Comparison of ENCODE assay signal across 8 cellular contexts in the genomic region with DNA sequence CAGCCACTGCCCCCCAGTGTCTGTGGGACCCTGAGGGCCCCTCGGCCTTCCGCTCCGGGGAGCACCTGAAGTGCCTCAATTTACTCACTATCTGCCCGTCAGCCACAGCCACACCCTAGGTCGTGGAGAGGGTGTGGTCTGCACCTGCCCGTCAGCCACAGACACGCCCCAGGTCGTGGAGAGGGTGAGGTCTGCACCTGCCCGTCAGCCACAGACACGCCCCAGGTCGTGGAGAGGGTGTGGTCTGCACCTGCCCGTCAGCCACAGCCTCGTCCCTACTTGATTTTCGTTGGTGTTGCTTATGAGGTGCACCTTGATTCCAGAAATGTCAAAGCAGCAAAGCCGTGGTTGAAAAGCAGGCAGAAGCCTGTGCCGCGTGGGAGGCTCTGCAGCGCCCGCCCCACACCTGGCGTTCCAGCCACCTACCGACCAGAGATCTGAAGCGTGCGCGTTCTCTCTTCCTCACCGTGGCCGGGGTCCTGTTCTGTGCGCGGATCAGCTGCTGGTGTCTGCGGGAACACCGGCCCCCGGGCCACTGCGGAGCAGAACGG.
DNase-seq lines count a peak whose midpoint lies in the region; ATAC-seq and TF ChIP-seq lines count a peak whose summit lies in the region.

No MANE protein-coding gene starts in this region.

- peak; percentile 33 to 60 (median 52) for DNase-seq in CD4-positive, alpha-beta memory T cell
- DNase-seq in NCI-H2227 treated with DMSO at 0.1 percent for 48 hours (lab: John Stamatoyannopoulos, UW) (peak; percentile 20), lower leg skin (ENCODE audit: low spot score in 2 of 2) (peak; percentile 68 to 92), hippocampal formation (lab: John Stamatoyannopoulos, UW) (no peak), amniotic stem cell (lab: John Stamatoyannopoulos, UW) (no peak)
- peak; percentile 25 for DNase-seq in activated naive CD4-positive, alpha-beta T cell treated with Interleukin-2 at 50 U/mL for 16 hours

- ATAC-seq in GM21825 (IDR thresholded peaks at IDR 0.05; ENCODE audit: unreplicated experiment): peak; percentile 55
- ATAC-seq in HG03175 (IDR thresholded peaks at IDR 0.05; ENCODE audit: unreplicated experiment): no peak

- TF ChIP-seq CTCF in lower leg skin (IDR thresholded peaks at IDR 0.05): no peak

- H3K4me3 ChIP-seq in CD4-positive, alpha-beta memory T cell (ENCODE audit: low read length in 2 of 2): peak overlapping the region; percentile 47 to 81
- H3K4me3 ChIP-seq in lower leg skin (ENCODE audit: low read depth, poor library complexity, severe bottlenecking): no peak overlapping the region

- H3K36me3 Mint-ChIP-seq in CD4-positive, alpha-beta memory T cell: peaks cover 0 to 1% of the 10 kb centered on the region in 2 donors

- POLR2A ChIA-PET in CD4-positive, alpha-beta memory T cell (lab: Charles Lee; ENCODE audit: partially characterized antibody): no interaction called here

- H3K9me3 ChIP-seq in CD4-positive, alpha-beta memory T cell (ENCODE audit: control insufficient read depth in 1 of 2, low read length in 2 of 2): no peaks in the 10 kb centered on the region

- H3K27ac ChIP-seq in CD4-positive, alpha-beta memory T cell (ENCODE audit: low read depth, low read length): no peak overlapping the region

- H3K27me3 Mint-ChIP-seq in CD4-positive, alpha-beta memory T cell: peaks cover 0 to 2% of the 10 kb centered on the region in 2 donors

- peak overlapping the region; percentile 77 to 89 (median 86) for H3K4me3 Mint-ChIP-seq in CD4-positive, alpha-beta memory T cell

- intact Hi-C loops in CD4-positive, alpha-beta memory T cell (cut with micrococcal nuclease): no loop called here
- intact Hi-C loops in lower leg skin (cut with DNase I; ENCODE audit: low total_unique reads): no loop called here

- H3K9me3 Mint-ChIP-seq in CD4-positive, alpha-beta memory T cell: peaks cover 0 to 8% (median 0%) of the 10 kb centered on the region in 8 donors

- 16 to 39% methylated on average over 32 to 33 of the region's 33 CpGs for WGBS in lower leg skin, 2 donors

- peaks cover 6 to 13% (median 11%) of the 10 kb centered on the region in 4 donors for H3K4me1 Mint-ChIP-seq in CD4-positive, alpha-beta memory T cell

- no peaks in the 10 kb centered on the region for H3K27me3 ChIP-seq in CD4-positive, alpha-beta memory T cell (ENCODE audit: insufficient read depth, low read length)

- H3K4me1 ChIP-seq in CD4-positive, alpha-beta memory T cell (ENCODE audit: insufficient read depth, low read length): peaks cover 17% of the 10 kb centered on the region

- H3K27ac Mint-ChIP-seq in CD4-positive, alpha-beta memory T cell: peak overlapping the region in 5 of 7 donors; percentile 10 to 54 (median 39)

- CTCF ChIA-PET in CD4-positive, alpha-beta memory T cell (lab: Charles Lee; ENCODE audit: partially characterized antibody): interaction anchor here (2.7 kb wide), 1 partner anchor 19 kb away, joined by 13 read pairs; no protein-coding TSS in a partner anchor

- no peaks in the 10 kb centered on the region for H3K36me3 ChIP-seq in CD4-positive, alpha-beta memory T cell (ENCODE audit: insufficient read depth, low read length)

- TF ChIP-seq POLR2A in lower leg skin (IDR thresholded peaks at IDR 0.05): no peak

Comparison
In these comparisons a context has a peak if more than half of its experiments do, and no peak if none do; other contexts are left out.
1. DNase-seq: peak in CD4-positive, alpha-beta memory T cell (5 of 5), NCI-H2227 treated with DMSO at 0.1 percent for 48 hours (single experiment), activated naive CD4-positive, alpha-beta T cell treated with Interleukin-2 at 50 U/mL for 16 hours (single experiment) and lower leg skin (2 of 2); none in hippocampal formation (0 of 2) and amniotic stem cell (single experiment).